In genomic region chr1:158527190-158527815, GRCh38 we compare ENCODE assay signal across 8 cellular contexts. TPM values are rescaled to one million over a fixed set of nuclear protein-coding genes. Genes with fewer than 3 reads are reported as not detected.
A peak's percentile ranks its signal among the peaks of the same experiment; 100 is the strongest.
DNase-seq lines count a peak whose midpoint lies in the region; ATAC-seq, FAIRE-seq and TF ChIP-seq lines count a peak whose summit lies in the region.
"Had no signal": no experiment of that assay in that cellular context is flagged by ENCODE, and none has a peak within 500 bp of the region (broad histone marks: within the 10 kb centered on the region; RNA-seq: fewer than 3 reads in every experiment).

No MANE protein-coding gene starts in this region.

- CTCF ChIA-PET in GM10248 (lab: Yijun Ruan, JAX) (interaction anchor here (0.9 to 2.1 kb wide), 4 partner anchors 8 to 471 kb away, joined by 3 to 8 read pairs (median 4); no protein-coding TSS in a partner anchor), WTC11 (lab: Charles Lee) (interaction anchor here (0.7 to 1.8 kb wide), 10 partner anchors 9 to 402 kb away, joined by 3 to 8 read pairs (median 5); no protein-coding TSS in a partner anchor)

- H3K4me1 Mint-ChIP-seq in WTC11: peaks cover 27% of the 10 kb centered on the region

- ATAC-seq in WTC11: peak; percentile 91
- no peak for ATAC-seq in HG02678 (IDR thresholded peaks at IDR 0.05; ENCODE audit: unreplicated experiment)

- H3K27ac Mint-ChIP-seq in WTC11: no peak overlapping the region
- H3K27ac Mint-ChIP-seq: activated naive CD8-positive, alpha-beta T cell had no signal

- peaks cover 38% of the 10 kb centered on the region for H3K9me3 Mint-ChIP-seq in WTC11

- no peak for FAIRE-seq in HTR-8/SVneo (lab: Jason Lieb, UNC)

- peaks cover 2% of the 10 kb centered on the region for H3K27me3 Mint-ChIP-seq in WTC11 (ENCODE audit: low read depth)

- DNase-seq in GM10248 (ENCODE audit: extremely low spot score) (no peak), LHCN-M2 (ENCODE audit: low read depth) (peak; percentile 12), WTC11 (ENCODE audit: low spot score) (no peak), midbrain (lab: John Stamatoyannopoulos, UW) (peak; percentile 18), HTR-8/SVneo (ENCODE audit: insufficient read length, low spot score) (no peak), activated T-cell treated with anti-CD3 and anti-CD28 coated beads for 4 hours (no peak)

- peaks cover 30% of the 10 kb centered on the region for H3K36me3 Mint-ChIP-seq in WTC11
- H3K36me3 Mint-ChIP-seq: activated naive CD8-positive, alpha-beta T cell had no signal

- no peak overlapping the region for H3K4me3 Mint-ChIP-seq in WTC11
- H3K4me3 Mint-ChIP-seq: activated naive CD8-positive, alpha-beta T cell had no signal

- TF ChIP-seq CTCF in GM10248 (IDR thresholded peaks at IDR 0.05; ENCODE audit: control extremely low read depth, extremely low read depth, low read depth, missing control alignments): peak; percentile 40
- TF ChIP-seq CTCF in WTC11 (IDR thresholded peaks at IDR 0.05): 0 out of 2 replicates have a peak, but pooled peaks have one; percentile 33

- POLR2A ChIA-PET in GM10248 (lab: Yijun Ruan, JAX) (no interaction called here), WTC11 (lab: Charles Lee) (no interaction called here)

TF ChIP-seq in WTC11, 78 proteins besides CTCF, POLR2A, EP300 and RAD21:
- TF ChIP-seq AR (CRISPR knock-in tag; IDR thresholded peaks at IDR 0.05) (no peak), FOXP4 (CRISPR knock-in tag; IDR thresholded peaks at IDR 0.05) (0 out of 2 replicates have a peak, but pooled peaks have one; percentile 29)

RNA-seq across cellular contexts. Expression of gene OR6Y1, which starts 26.9 kb away (rescaled TPM):
- total RNA-seq in LHCN-M2 (2014; rRNA removed) (not detected in 2 replicates), WTC11 (2021) (not detected in 3 replicates)
- not detected for polyA plus RNA-seq in LHCN-M2 (2012)

RNA-seq across cellular contexts. Expression of gene OR6P1, which starts 43.1 kb away (rescaled TPM):
- total RNA-seq in LHCN-M2 (2014; rRNA removed) (not detected in 2 replicates), WTC11 (2021) (not detected in 3 replicates)
- polyA plus RNA-seq in LHCN-M2 (2012): not detected

RNA-seq across cellular contexts. Expression of gene OR10X1, which starts 52.4 kb away (rescaled TPM):
- total RNA-seq in LHCN-M2 (2014; rRNA removed): not detected in 2 replicates
- not detected for polyA plus RNA-seq in LHCN-M2 (2012)
- total RNA-seq in WTC11 (2021): not detected in 3 replicates

RNA-seq across cellular contexts. Expression of gene OR10R2, which starts 55.3 kb away (rescaled TPM):
- not detected in 2 replicates for total RNA-seq in LHCN-M2 (2014; rRNA removed)
- not detected for polyA plus RNA-seq in LHCN-M2 (2012)
- not detected in 3 replicates for total RNA-seq in WTC11 (2021)

Comparison
In these comparisons a context has a peak if more than half of its experiments do, and no peak if none do; other contexts are left out.
1. DNase-seq: peak in LHCN-M2 (single experiment) and midbrain (single experiment); none in GM10248 (single experiment), WTC11 (single experiment), HTR-8/SVneo (single experiment) and activated T-cell treated with anti-CD3 and anti-CD28 coated beads for 4 hours (single experiment).